8 cellular contexts compared by ENCODE assay signal in the genomic region with DNA sequence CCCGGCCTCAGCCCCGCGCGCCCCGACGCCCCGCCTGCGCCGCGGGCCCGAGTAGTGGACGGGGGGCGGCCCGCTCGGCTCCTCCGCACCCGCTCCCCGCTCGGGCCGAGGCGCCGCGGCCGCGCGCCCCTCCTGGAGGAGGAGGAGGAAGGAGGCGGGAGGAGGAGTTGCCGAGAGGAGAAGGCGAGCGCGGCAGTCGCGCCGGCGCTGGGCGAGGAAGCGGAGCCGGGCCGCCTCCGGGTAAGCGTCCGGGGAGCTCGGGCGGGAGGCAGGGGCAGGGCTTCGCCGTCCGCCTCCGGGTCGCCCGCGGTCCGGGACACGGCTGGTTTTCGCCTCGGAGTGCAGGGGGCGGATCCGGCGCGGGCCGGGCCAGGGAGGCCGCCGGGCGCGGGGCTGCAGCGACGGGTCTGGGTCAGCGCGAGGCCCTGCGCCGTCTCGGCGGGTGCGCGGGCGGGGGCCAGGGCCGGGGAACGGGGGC. TPM values are rescaled to one million over a fixed set of nuclear protein-coding genes. Genes with fewer than 3 reads are reported as not detected.
DNase-seq lines count a peak whose midpoint lies in the region; ATAC-seq, FAIRE-seq and TF ChIP-seq lines count a peak whose summit lies in the region.

A gene with protein sequence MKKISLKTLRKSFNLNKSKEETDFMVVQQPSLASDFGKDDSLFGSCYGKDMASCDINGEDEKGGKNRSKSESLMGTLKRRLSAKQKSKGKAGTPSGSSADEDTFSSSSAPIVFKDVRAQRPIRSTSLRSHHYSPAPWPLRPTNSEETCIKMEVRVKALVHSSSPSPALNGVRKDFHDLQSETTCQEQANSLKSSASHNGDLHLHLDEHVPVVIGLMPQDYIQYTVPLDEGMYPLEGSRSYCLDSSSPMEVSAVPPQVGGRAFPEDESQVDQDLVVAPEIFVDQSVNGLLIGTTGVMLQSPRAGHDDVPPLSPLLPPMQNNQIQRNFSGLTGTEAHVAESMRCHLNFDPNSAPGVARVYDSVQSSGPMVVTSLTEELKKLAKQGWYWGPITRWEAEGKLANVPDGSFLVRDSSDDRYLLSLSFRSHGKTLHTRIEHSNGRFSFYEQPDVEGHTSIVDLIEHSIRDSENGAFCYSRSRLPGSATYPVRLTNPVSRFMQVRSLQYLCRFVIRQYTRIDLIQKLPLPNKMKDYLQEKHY (plus strand): TSS at position 195 of the 478 bp plus-strand sequence. CDS start 35,624 bp downstream, outside the sequence.

- peak within 1 kb of the TSS; percentile 82 to 94 for H3K9ac ChIP-seq in K562 (ENCODE audit: insufficient read depth in 1 of 2, low read depth in 2 of 2, low read length in 2 of 2)

- H3K4me2 ChIP-seq in DOHH2 (ENCODE audit: low read length) (peak within 1 kb of the TSS; percentile 48), PC-9 (peak within 1 kb of the TSS; percentile 94), K562 (ENCODE audit: insufficient read depth, low read length) (peak within 1 kb of the TSS; percentile 81)

- H3K4me3 ChIP-seq in DOHH2 (ENCODE audit: low read length) (peak within 1 kb of the TSS; percentile 82), PC-9 (peak within 1 kb of the TSS; percentile 94), K562 (peak within 1 kb of the TSS; percentile 58)

- H4K20me1 ChIP-seq in DOHH2 (ENCODE audit: control insufficient read depth, insufficient read depth, low read depth, low read length) (no peaks in the 10 kb centered on the region), PC-9 (ENCODE audit: insufficient read depth) (peaks cover 19% of the 10 kb centered on the region), K562 (replicated peaks; ENCODE audit: control insufficient read depth, insufficient read depth, low read length) (peaks cover 8% of the 10 kb centered on the region)

- ATAC-seq in GM19324 (IDR thresholded peaks at IDR 0.05; ENCODE audit: low FRiP score, unreplicated experiment): peak; percentile 83
- ATAC-seq in HG03280 (IDR thresholded peaks at IDR 0.05; ENCODE audit: unreplicated experiment): peak; percentile 67
- peak; percentile 73 for ATAC-seq in K562

- DNase-seq in PC-9 (peak; percentile 53 to 58), K562 (ENCODE audit: extremely low read depth in 1 of 4, low spot score in 3 of 4) (peak in 3 of 4 experiments; percentile 54 to 58 (median 55)), hypothalamus (lab: John Stamatoyannopoulos, UW) (peak in 36 of 51 donors; percentile 15 to 69 (median 34)), renal cortical epithelial cell (ENCODE audit: low read depth) (no peak), NCI-H128 (lab: John Stamatoyannopoulos, UW; ENCODE audit: unreplicated experiment) (no peak)

- no TSS peak for BruUV-seq in PC-9 (replicated peaks; lab: Mats Ljungman, UMichigan)
- no TSS peak for BruUV-seq in K562 (replicated peaks; lab: Mats Ljungman, UMichigan)

- TF ChIP-seq POLR2A in K562 (conservative IDR thresholded peaks at IDR 0.05): peak; percentile 37; the same call in 1 of the 2 replicates

- no peak for TF ChIP-seq EP300 in K562 (IDR thresholded peaks at IDR 0.05; ENCODE audit: low read length)

- no peak for TF ChIP-seq RAD21 in K562 (CRISPR knock-in tag; conservative IDR thresholded peaks at IDR 0.05 in 1 of 2, IDR thresholded peaks at IDR 0.05 in 1 of 2)

- intact Hi-C loops in PC-9 (cut with micrococcal nuclease; ENCODE audit: unreplicated experiment) (loop anchor here (2.0 to 5.0 kb wide), 3 partner anchors 46 to 133 kb away; no protein-coding TSS in a partner anchor), K562 (cut with micrococcal nuclease) (loop anchor here (5.0 kb wide), 1 partner anchor 143 kb away; no protein-coding TSS in a partner anchor)

- POLR2A ChIA-PET in PC-9 (lab: Charles Lee; ENCODE audit: unreplicated experiment) (interaction anchor here (0.6 kb wide), 1 partner anchor 8 kb away, joined by 3 read pairs; no protein-coding TSS in a partner anchor), K562 (lab: Yijun Ruan, JAX) (no interaction called here)

- H3F3A ChIP-seq in DOHH2 (ENCODE audit: control insufficient read depth, insufficient read depth) (no peaks in the 10 kb centered on the region), PC-9 (ENCODE audit: insufficient read depth, low read depth) (peaks cover 24% of the 10 kb centered on the region)

- WGBS in K562 (ENCODE audit: insufficient coverage, low coverage, missing lambda C conversion rate): no CpG with 5 or more reads among the region's 77 CpGs

- H3K9me3 ChIP-seq in DOHH2 (ENCODE audit: control insufficient read depth, insufficient read depth, low read length): no peaks in the 10 kb centered on the region
- no peaks in the 10 kb centered on the region for H3K9me3 ChIP-seq in PC-9 (ENCODE audit: insufficient read depth, low read depth)
- no peaks in the 10 kb centered on the region for H3K9me3 ChIP-seq in K562 (replicated peaks; ENCODE audit: control insufficient read depth, insufficient read depth, low read depth, low read length)

- H3K36me3 ChIP-seq in DOHH2 (ENCODE audit: control insufficient read depth, low read length): no peaks in the 10 kb centered on the region
- H3K36me3 ChIP-seq in PC-9 (ENCODE audit: low read depth): peaks cover 4% of the 10 kb centered on the region; the same call in 1 of the 2 replicates
- H3K36me3 ChIP-seq in K562 (ENCODE audit: control insufficient read depth, insufficient read depth, low read length): no peaks in the 10 kb centered on the region; the same call in 2 of the 3 replicates

- H2AFZ ChIP-seq in PC-9: peak within 1 kb of the TSS; percentile 100
- peak within 1 kb of the TSS; percentile 87 for H2AFZ ChIP-seq in K562 (ENCODE audit: low read depth, low read length)

- in situ Hi-C loops in K562 (cut with MboI): no loop called here

- H3K9me2 ChIP-seq in DOHH2 (replicated peaks; ENCODE audit: control insufficient read depth, low read length) (no peaks in the 10 kb centered on the region), PC-9 (ENCODE audit: insufficient read depth) (no peaks in the 10 kb centered on the region)

- no peaks in the 10 kb centered on the region for H3K9me1 ChIP-seq in K562 (ENCODE audit: control insufficient read depth, insufficient read depth, low read length)

- H3K79me2 ChIP-seq in DOHH2 (ENCODE audit: control insufficient read depth, low read length) (peaks cover 42% of the 10 kb centered on the region), PC-9 (ENCODE audit: low read depth) (peaks cover 44% of the 10 kb centered on the region), K562 (ENCODE audit: control insufficient read depth, insufficient read depth, low read length) (peaks cover 43% of the 10 kb centered on the region)

- CTCF ChIA-PET in PC-9 (lab: Charles Lee): no interaction called here
- CTCF ChIA-PET in K562 (lab: Yijun Ruan, JAX; ENCODE audit: low intra/inter-chr PET ratio): no interaction called here

- H3K4me1 ChIP-seq in DOHH2 (ENCODE audit: control insufficient read depth, low read length) (peaks cover 12% of the 10 kb centered on the region), PC-9 (replicated peaks; ENCODE audit: insufficient read depth) (peaks cover 45% of the 10 kb centered on the region), K562 (replicated peaks in 1 of 2; ENCODE audit: control insufficient read depth in 2 of 2, insufficient read depth in 2 of 2, low read length in 2 of 2) (peaks cover 15 to 22% of the 10 kb centered on the region in 2 experiments; a peak in 4 of 5 replicates)

- TF ChIP-seq CTCF in DOHH2 (IDR thresholded peaks at IDR 0.05; ENCODE audit: low read depth, low read length, poor library complexity, severe bottlenecking) (no peak), PC-9 (conservative IDR thresholded peaks at IDR 0.05) (no peak), K562 (IDR thresholded peaks at IDR 0.05 in 2 of 3, conservative IDR thresholded peaks at IDR 0.05 in 1 of 3; ENCODE audit: insufficient read depth in 2 of 3, low read depth in 1 of 3, low read length in 3 of 3) (no peak)

- H3K27me3 ChIP-seq in DOHH2 (ENCODE audit: control insufficient read depth, low read length) (no peaks in the 10 kb centered on the region), PC-9 (ENCODE audit: insufficient read depth, low read depth) (no peaks in the 10 kb centered on the region), K562 (ENCODE audit: control insufficient read depth in 2 of 2, insufficient read depth in 2 of 2, low read length in 2 of 2) (no peaks in the 10 kb centered on the region)

- H3K27ac ChIP-seq in DOHH2 (ENCODE audit: low read depth, low read length) (no peak within 1 kb of the TSS), PC-9 (peak within 1 kb of the TSS; percentile 61), K562 (ENCODE audit: extremely low read depth, low read depth, low read length) (peak within 1 kb of the TSS; percentile 70)

- FAIRE-seq in K562 (lab: Jason Lieb, UNC): no peak

TF ChIP-seq in K562, 482 proteins besides CTCF, POLR2A, EP300 and RAD21 (continues in another document):
- no peak for TF ChIP-seq ZNF232 (CRISPR knock-in tag; IDR thresholded peaks at IDR 0.05)

RNA-seq across cellular contexts. Expression of the gene that starts here (rescaled TPM):
- total RNA-seq in PC-9 (2021) (20.9 and 21.0 TPM in 2 replicates), K562 (2014; rRNA removed) (3.2 and 3.3 TPM in 2 replicates), K562 (2014; rRNA removed; fragmentation: Illumina TruSeq; extraction: Trizol) (5.7 and 7.2 TPM in 2 replicates), K562 (2015; rRNA removed; fragmentation: Illumina TruSeq; extraction: Trizol) (7.1 and 7.5 TPM in 2 replicates), K562 (2021) (5.8 and 6.6 TPM in 2 replicates), renal cortical epithelial cell (27.6 and 37.9 TPM in 2 replicates)
- 5.4 and 9.7 TPM in 2 replicates for total RNA-seq in K562 (2011; cell fraction: chromatin; rRNA removed; ENCODE audit: low replicate concordance)
- 3.0 and 3.8 TPM in 2 replicates for total RNA-seq in K562 (2011; cell fraction: nucleolus; rRNA removed)
- total RNA-seq in K562 (2011; cell fraction: nucleoplasm; rRNA removed): 3.7 and 4.3 TPM in 2 replicates
- polyA plus RNA-seq in K562 (2011; rRNA removed) (5.0 and 5.6 TPM in 2 replicates), K562 (2014; fragmentation: Illumina TruSeq; extraction: Trizol) (5.2 and 6.1 TPM in 2 replicates), K562 (2014; fragmentation: Nextera tagmentation; extraction: Ambion mirVana) (1 to 10 TPM; 2.5 to 3.4 TPM), K562 (2014; rRNA removed) (3.4 and 3.9 TPM in 2 replicates)
- polyA plus RNA-seq in K562 (2011; cell fraction: cytosol; rRNA removed): 3.5 and 4.0 TPM in 2 replicates
- 3.0 and 4.3 TPM in 2 replicates for polyA plus RNA-seq in K562 (2011; cell fraction: nucleus; rRNA removed)
- 3.9 and 4.4 TPM in 2 replicates for polyA plus RNA-seq in K562 (2012)
- 11.2 and 14.2 TPM in 2 replicates for polyA minus RNA-seq in K562 (2011; rRNA and poly(A)+ RNA removed)
- polyA minus RNA-seq in K562 (2011; cell fraction: cytosol; rRNA and poly(A)+ RNA removed): 5.0 and 8.2 TPM in 2 replicates
- 3.6 and 8.1 TPM in 2 replicates for polyA minus RNA-seq in K562 (2011; cell fraction: nucleus; rRNA and poly(A)+ RNA removed)

Comparison
In these comparisons a context has a peak if more than half of its experiments do, and no peak if none do; other contexts are left out.
1. DNase-seq: peak in PC-9 (2 of 2), K562 (3 of 4) and hypothalamus (36 of 51); none in renal cortical epithelial cell (single experiment) and NCI-H128 (single experiment).
2. Peak in every context shown above with its lines, with median percentiles within 50 percentile points of each other: H3K4me2 ChIP-seq, H3K4me3 ChIP-seq and ATAC-seq.